In genomic region chr5:97071993-97072392, GRCh38 we compare ENCODE assay signal across 32 cellular contexts.
"Had no signal": no experiment of that assay in that cellular context is flagged by ENCODE, and none has a peak within 500 bp of the region (broad histone marks: within the 10 kb centered on the region; RNA-seq: fewer than 3 reads in every experiment).

No MANE protein-coding gene starts in this region.

- H3K4me3 ChIP-seq: adrenal gland, ascending aorta, body of pancreas, breast epithelium, cardiac muscle cell had no signal

- H3K4me1 ChIP-seq: adrenal gland, ascending aorta, body of pancreas, breast epithelium had no signal

- H3K9me3 ChIP-seq: adrenal gland, ascending aorta, body of pancreas, breast epithelium had no signal

- DNase-seq: activated effector memory CD4-positive, alpha-beta T cell treated with anti-CD3 and anti-CD28 coated beads, Interleukin-2, amount 50 U/mL, for 16 hours; activated effector memory CD4-positive, alpha-beta T cell treated with Interleukin-2 at 50 U/mL for 16 hours; activated gamma-delta T cell; activated gamma-delta T cell treated with Interleukin-2 at 50 U/mL for 16 hours; activated naive CD4-positive, alpha-beta T cell; activated naive CD4-positive, alpha-beta T cell treated with anti-CD3 and anti-CD28 coated beads for 36 hours; activated naive CD4-positive, alpha-beta T cell treated with anti-CD3 and anti-CD28 coated beads, Interleukin-2, amount 10 ng/mL, durations not matched to agents 7 days and 5 days; activated naive CD4-positive, alpha-beta T cell treated with anti-CD3 and anti-CD28 coated beads, Interleukin-2, amount 50 U/mL, for 16 hours; activated naive CD4-positive, alpha-beta T cell treated with Interleukin-2 at 50 U/mL for 16 hours; activated naive CD8-positive, alpha-beta T cell treated with anti-CD3 and anti-CD28 coated beads for 36 hours; activated naive CD8-positive, alpha-beta T cell treated with anti-CD3 and anti-CD28 coated beads, Interleukin-2, amount 10 ng/mL, durations not matched to agents 7 days and 5 days; activated naive CD8-positive, alpha-beta T cell treated with anti-CD3 and anti-CD28 coated beads, Interleukin-2, amount 50 U/mL, for 24 hours; activated T-cell treated with anti-CD3 and anti-CD28 coated beads, Interleukin-2, amount 50 U/mL, for 1 hour; activated T-cell treated with anti-CD3 and anti-CD28 coated beads, Interleukin-2, amount 50 U/mL, for 24 hours; activated T-cell treated with anti-CD3 and anti-CD28 coated beads, Interleukin-2, amount 50 U/mL, for 4 hours; activated T-cell treated with anti-CD3 and anti-CD28 coated beads, Interleukin-2, amount 50 U/mL, for 48 hours; activated T-cell treated with anti-CD3 and anti-CD28 coated beads, Interleukin-2, amount 50 U/mL, for 72 hours; adrenal gland; amniotic stem cell; amygdala; anterior cingulate cortex; aorta; body of pancreas; brain microvascular endothelial cell; caudate nucleus; central memory CD4-positive, alpha-beta T cell; cerebellar nuclear complex had no signal

- ATAC-seq: activated naive CD4-positive, alpha-beta T cell treated with anti-CD3 and anti-CD28 coated beads, Interleukin-2, amount 50 U/mL, for 72 hours; activated naive CD8-positive, alpha-beta T cell treated with anti-CD3 and anti-CD28 coated beads, Interleukin-2, amount 50 U/mL, for 24 hours; activated T-cell treated with anti-CD3 and anti-CD28 coated beads, Interleukin-2, amount 50 U/mL, for 4 hours; activated T-cell treated with anti-CD3 and anti-CD28 coated beads, Interleukin-2, amount 50 U/mL, for 72 hours; activated T-helper 17 cell treated with anti-CD3 and anti-CD28 coated beads, Interleukin-2, amount 50 U/mL, for 72 hours; body of pancreas had no signal

- H3K27ac ChIP-seq: adrenal gland, ascending aorta, body of pancreas, brain microvascular endothelial cell, breast epithelium, cardiac muscle cell had no signal

- H3K36me3 ChIP-seq: adrenal gland, ascending aorta, brain microvascular endothelial cell, breast epithelium, cardiac muscle cell had no signal

- H3K27me3 ChIP-seq: adrenal gland, ascending aorta, body of pancreas, brain microvascular endothelial cell, breast epithelium, cardiac muscle cell had no signal
